In the genomic region with DNA sequence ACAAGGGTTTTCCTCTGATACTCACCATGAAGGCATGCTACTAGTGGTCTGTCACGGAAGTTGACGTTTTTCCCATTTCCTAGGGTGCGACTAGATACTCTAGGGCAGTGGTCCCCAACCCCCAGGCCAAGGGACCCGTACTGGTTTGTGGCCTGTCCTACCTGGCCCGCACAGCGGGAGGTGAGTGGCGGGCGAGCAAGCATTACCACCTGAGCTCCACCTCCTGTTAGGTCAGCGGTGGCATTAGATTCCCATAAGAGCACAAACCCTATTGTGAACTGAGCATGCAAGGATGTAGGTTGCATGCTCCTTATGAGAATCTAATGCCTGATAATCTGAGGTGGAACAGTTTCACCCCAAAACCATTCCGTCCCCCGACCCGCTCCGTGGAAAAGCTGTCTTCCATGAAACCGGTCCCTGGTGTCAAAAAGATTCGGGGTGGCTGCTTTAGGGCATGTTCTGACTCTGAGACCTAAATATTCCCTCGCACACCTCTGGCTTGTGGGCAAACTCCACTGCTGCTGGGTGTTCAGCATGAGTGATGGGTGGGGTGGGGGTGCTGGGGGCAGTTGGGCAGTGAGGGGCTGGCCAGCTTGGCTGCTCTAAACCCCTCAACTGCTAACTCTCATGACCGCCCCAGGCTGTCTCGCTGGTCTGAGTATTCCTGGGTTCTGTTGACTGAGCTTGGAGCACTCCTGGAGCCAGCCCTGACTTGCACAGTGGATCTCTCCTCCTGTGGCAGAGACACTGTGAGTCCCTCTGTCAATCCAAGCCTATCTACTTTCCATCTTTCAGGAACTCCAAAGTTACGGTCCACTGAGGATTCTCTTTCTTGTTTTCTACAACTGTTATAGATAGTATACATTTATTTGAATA, we compare ENCODE assay signal across 24 cellular contexts.
"Had no signal": no experiment of that assay in that cellular context is flagged by ENCODE, and none has a peak within 500 bp of the region (broad histone marks: within the 10 kb centered on the region; RNA-seq: fewer than 3 reads in every experiment).

No MANE protein-coding gene starts in this region.

- H3K36me3 ChIP-seq: brain microvascular endothelial cell, cardiac muscle cell, SJSA1 had no signal

- H3K4me3 Mint-ChIP-seq: activated CD8-positive, alpha-beta T cell treated with anti-CD3 and anti-CD28 coated beads for 36 hours; activated naive CD4-positive, alpha-beta T cell treated with anti-CD3 and anti-CD28 coated beads, Interleukin-2, amount 10 ng/mL, durations not matched to agents 7 days and 5 days; activated naive CD8-positive, alpha-beta T cell treated with anti-CD3 and anti-CD28 coated beads for 36 hours; activated T-cell treated with anti-CD3 and anti-CD28 coated beads, Interleukin-2, amount 50 U/mL, for 72 hours; T-helper 17 cell had no signal

- H3K4me3 ChIP-seq: cardiac muscle cell, SJSA1 had no signal

- H3K9me3 ChIP-seq: SJSA1 had no signal

- H3K27ac ChIP-seq: brain microvascular endothelial cell, cardiac muscle cell, SJSA1 had no signal

- DNase-seq: activated CD4-positive, CD25-positive, alpha-beta regulatory T cell; activated CD8-positive, alpha-beta memory T cell treated with anti-CD3 and anti-CD28 coated beads, Interleukin-2, amount 50 U/mL, for 4 hours; activated CD8-positive, alpha-beta T cell treated with anti-CD3 and anti-CD28 coated beads for 36 hours; activated gamma-delta T cell treated with Interleukin-2 at 50 U/mL for 16 hours; activated naive CD4-positive, alpha-beta T cell treated with anti-CD3 and anti-CD28 coated beads, Interleukin-2, amount 10 ng/mL, durations not matched to agents 7 days and 5 days; activated naive CD8-positive, alpha-beta T cell treated with anti-CD3 and anti-CD28 coated beads for 36 hours; activated T-cell treated with anti-CD3 and anti-CD28 coated beads, Interleukin-2, amount 50 U/mL, for 72 hours; brain microvascular endothelial cell; KBM-7; NCI-H1048; NCI-H146; NCI-H1930; NCI-H2171; NCI-H2227 treated with DMSO at 0.1 percent for 48 hours; NCI-H510A; NCI-H748 treated with DMSO at 0.1 percent for 48 hours; RPMI8226; SHP77; T-helper 17 cell; T1000 had no signal

- H3K36me3 Mint-ChIP-seq: activated naive CD4-positive, alpha-beta T cell treated with anti-CD3 and anti-CD28 coated beads, Interleukin-2, amount 10 ng/mL, durations not matched to agents 7 days and 5 days; activated naive CD8-positive, alpha-beta T cell treated with anti-CD3 and anti-CD28 coated beads for 36 hours had no signal

- H3K27ac Mint-ChIP-seq: activated CD8-positive, alpha-beta T cell treated with anti-CD3 and anti-CD28 coated beads for 36 hours; activated naive CD4-positive, alpha-beta T cell treated with anti-CD3 and anti-CD28 coated beads, Interleukin-2, amount 10 ng/mL, durations not matched to agents 7 days and 5 days; activated naive CD8-positive, alpha-beta T cell treated with anti-CD3 and anti-CD28 coated beads for 36 hours; activated T-cell treated with anti-CD3 and anti-CD28 coated beads, Interleukin-2, amount 50 U/mL, for 72 hours; activated T-helper 2 cell treated with anti-CD3 and anti-CD28 coated beads, Interferon-gamma antibody, Interleukin-2, Interleukin-4, amounts not matched to agents 10 μg/mL and 5 μg/mL and 100 μg/mL, durations not matched to agents 14 hours and 24 hours and 36 hours; T-helper 17 cell had no signal

- H3K9me3 Mint-ChIP-seq: activated T-cell treated with anti-CD3 and anti-CD28 coated beads, Interleukin-2, amount 50 U/mL, for 72 hours had no signal

- ATAC-seq: activated CD8-positive, alpha-beta T cell treated with anti-CD3 and anti-CD28 coated beads for 36 hours; activated T-cell treated with anti-CD3 and anti-CD28 coated beads, Interleukin-2, amount 50 U/mL, for 72 hours; Panc1; T-helper 17 cell had no signal

- H3K4me1 ChIP-seq: SJSA1 had no signal

- H3K4me1 Mint-ChIP-seq: activated naive CD8-positive, alpha-beta T cell treated with anti-CD3 and anti-CD28 coated beads for 36 hours had no signal
